In the genomic region with DNA sequence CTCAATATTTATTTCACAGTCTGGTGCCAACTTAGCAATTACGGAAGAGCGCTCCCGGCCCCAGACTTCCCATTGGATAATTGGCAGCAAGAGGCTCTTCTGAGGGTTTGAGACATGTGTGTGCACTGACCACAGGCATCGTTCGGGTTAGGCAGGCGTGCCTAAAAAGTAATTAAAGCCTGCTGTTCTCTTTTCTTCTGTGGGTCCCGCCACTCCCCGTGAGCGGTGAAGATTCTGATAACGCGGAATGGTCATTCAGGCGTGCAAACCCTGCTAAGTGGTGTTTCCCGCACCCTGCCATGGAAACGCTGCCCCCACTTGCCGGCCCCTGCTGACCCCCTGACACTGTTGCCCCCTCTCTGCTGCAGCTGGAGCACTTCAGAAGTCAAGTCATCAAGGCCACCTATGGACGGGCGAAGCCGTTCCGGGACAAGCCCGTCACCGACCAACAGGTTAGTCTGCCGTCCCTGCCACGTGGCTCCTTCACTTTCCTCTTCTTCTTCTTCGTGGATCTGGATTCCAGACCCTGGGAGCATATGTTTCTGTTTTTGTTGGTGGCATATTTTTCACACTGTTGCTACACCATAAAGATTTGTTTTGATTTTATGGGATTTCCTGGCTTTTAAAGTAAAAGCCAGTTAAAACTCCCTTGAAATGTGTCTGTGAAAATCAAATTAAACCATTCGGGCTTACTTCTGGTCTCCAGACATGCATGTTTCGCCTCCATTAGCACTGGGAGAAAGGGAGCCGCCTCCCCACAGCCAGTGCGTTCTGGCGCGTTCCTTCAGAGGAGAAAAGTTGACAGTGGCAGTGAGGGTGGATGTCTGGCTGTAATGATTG, we compare ENCODE assay signal across 10 cellular contexts.
DNase-seq lines count a peak whose midpoint lies in the region; ATAC-seq and TF ChIP-seq lines count a peak whose summit lies in the region.
"Had no signal": no experiment of that assay in that cellular context is flagged by ENCODE, and none has a peak within 500 bp of the region (broad histone marks: within the 10 kb centered on the region; RNA-seq: fewer than 3 reads in every experiment).

No MANE protein-coding gene starts in this region.

- TF ChIP-seq CTCF in AG04449 (IDR thresholded peaks at IDR 0.05; ENCODE audit: insufficient read depth, low read length, missing control alignments) (no peak), right lobe of liver (IDR thresholded peaks at IDR 0.05) (no peak)

- CTCF ChIA-PET in AG04449 (lab: Yijun Ruan, JAX), result no interaction called here

- no peak overlapping the region for H3K4me2 ChIP-seq in mesenchymal stem cell (ENCODE audit: low read length, poor library complexity, severe bottlenecking)

- H2AK5ac ChIP-seq in mesenchymal stem cell (ENCODE audit: low read length, severe bottlenecking), result no peak overlapping the region

- POLR2A ChIA-PET in AG04449 (lab: Yijun Ruan, JAX), result no interaction called here

- H3K27ac ChIP-seq in mesenchymal stem cell (ENCODE audit: low read length, poor library complexity, severe bottlenecking), result no peak overlapping the region
- no peak overlapping the region for H3K27ac ChIP-seq in right lobe of liver

- no peak overlapping the region for H3K4me3 ChIP-seq in AG04449 (ENCODE audit: low read depth, low read length)
- H3K4me3 ChIP-seq in mesenchymal stem cell (ENCODE audit: insufficient read depth in 1 of 2, low read depth in 1 of 2, low read length in 2 of 2), result peak overlapping the region in 1 of 2 experiments; percentile 68
- no peak overlapping the region for H3K4me3 ChIP-seq in right lobe of liver

- H2BK15ac ChIP-seq in mesenchymal stem cell (ENCODE audit: low read depth, poor library complexity, severe bottlenecking), result no peak overlapping the region

- no peak overlapping the region for H3K23ac ChIP-seq in mesenchymal stem cell (ENCODE audit: low read length in 2 of 2)

- intact Hi-C loops in right lobe of liver (cut with DNase I), result loop anchor here in 1 of 2 donors (5.0 kb wide), 1 partner anchor 105 kb away; no protein-coding TSS in a partner anchor

- no peak overlapping the region for H3K4ac ChIP-seq in mesenchymal stem cell (ENCODE audit: low read depth in 1 of 2, low read length in 2 of 2)

- H3K9ac ChIP-seq in mesenchymal stem cell (ENCODE audit: low read length), result peak overlapping the region; percentile 48

- no peaks in the 10 kb centered on the region for H3K36me3 ChIP-seq in mesenchymal stem cell (ENCODE audit: control insufficient read depth in 1 of 2, insufficient read depth in 2 of 2, low read depth in 1 of 2, low read length in 2 of 2)
- no peaks in the 10 kb centered on the region for H3K36me3 ChIP-seq in right lobe of liver

- H3K18ac ChIP-seq in mesenchymal stem cell (ENCODE audit: low read depth in 1 of 2, low read length in 2 of 2), result peak overlapping the region in 1 of 2 experiments; percentile 0

- H3K27me3 ChIP-seq in mesenchymal stem cell (ENCODE audit: control insufficient read depth in 1 of 2, insufficient read depth in 1 of 2, low read length in 2 of 2), result peaks cover 0 to 33% of the 10 kb centered on the region in 2 experiments
- no peaks in the 10 kb centered on the region for H3K27me3 ChIP-seq in right lobe of liver

- no peak overlapping the region for H4K8ac ChIP-seq in mesenchymal stem cell (ENCODE audit: low read length)

- H2BK12ac ChIP-seq in mesenchymal stem cell (ENCODE audit: low read length in 2 of 2), result no peak overlapping the region

- H3K14ac ChIP-seq in mesenchymal stem cell (ENCODE audit: low read length in 2 of 2), result no peak overlapping the region

- H2BK5ac ChIP-seq in mesenchymal stem cell (ENCODE audit: low read depth, low read length, poor library complexity, severe bottlenecking), result no peak overlapping the region

- no peak overlapping the region for H2BK120ac ChIP-seq in mesenchymal stem cell (ENCODE audit: low read depth, low read length)

- H3K4me1 ChIP-seq in mesenchymal stem cell (ENCODE audit: control insufficient read depth, insufficient read depth, low read depth, low read length) (peaks cover 16% of the 10 kb centered on the region), right lobe of liver (peaks cover 0 to 16% (median 7%) of the 10 kb centered on the region in 4 donors)

- ATAC-seq in HG02981 (IDR thresholded peaks at IDR 0.05; ENCODE audit: unreplicated experiment) (no peak), right lobe of liver (no peak)

- no peaks in the 10 kb centered on the region for H3K79me1 ChIP-seq in mesenchymal stem cell (replicated peaks; ENCODE audit: low read length, poor library complexity, severe bottlenecking)

- 93% methylated on average over 29 of the region's 30 CpGs for WGBS in mesenchymal stem cell
- 85% methylated on average over 18 of the region's 30 CpGs for WGBS in right lobe of liver (ENCODE audit: insufficient coverage, low coverage, low lambda C conversion rate, missing lambda C conversion rate)

- DNase-seq in AG04449 (ENCODE audit: low read depth, low spot score) (peak; percentile 72), LHCN-M2 (ENCODE audit: low read depth) (peak; percentile 38), SW480 (ENCODE audit: low spot score) (peak; percentile 73), mesenchymal stem cell (no peak), right lobe of liver (no peak)
- no peak for DNase-seq in effector CD8-positive, alpha-beta T cell (lab: John Stamatoyannopoulos, UW)
- DNase-seq in activated CD4-positive, alpha-beta T cell treated with anti-CD3 and anti-CD28 coated beads for 48 hours, result no peak
- DNase-seq: erythroblast, H9 had no signal

- TF ChIP-seq POLR2A in right lobe of liver (IDR thresholded peaks at IDR 0.05), result no peak

- H3K9me3 ChIP-seq in mesenchymal stem cell (ENCODE audit: control insufficient read depth, low read length) (no peaks in the 10 kb centered on the region), right lobe of liver (no peaks in the 10 kb centered on the region)

- peak overlapping the region; percentile 43 for H4K91ac ChIP-seq in mesenchymal stem cell (ENCODE audit: low read length)

- no peak overlapping the region for H2AFZ ChIP-seq in mesenchymal stem cell (ENCODE audit: low read depth, low read length)

Comparison
In these comparisons a context has a peak if more than half of its experiments do, and no peak if none do; other contexts are left out.
1. DNase-seq: peak in AG04449 (single experiment), LHCN-M2 (single experiment) and SW480 (single experiment); none in mesenchymal stem cell (single experiment), effector CD8-positive, alpha-beta T cell (single experiment), activated CD4-positive, alpha-beta T cell treated with anti-CD3 and anti-CD28 coated beads for 48 hours (single experiment) and right lobe of liver (0 of 3).